Comparison of ENCODE assay signal across 1 cellular context in the genomic region with DNA sequence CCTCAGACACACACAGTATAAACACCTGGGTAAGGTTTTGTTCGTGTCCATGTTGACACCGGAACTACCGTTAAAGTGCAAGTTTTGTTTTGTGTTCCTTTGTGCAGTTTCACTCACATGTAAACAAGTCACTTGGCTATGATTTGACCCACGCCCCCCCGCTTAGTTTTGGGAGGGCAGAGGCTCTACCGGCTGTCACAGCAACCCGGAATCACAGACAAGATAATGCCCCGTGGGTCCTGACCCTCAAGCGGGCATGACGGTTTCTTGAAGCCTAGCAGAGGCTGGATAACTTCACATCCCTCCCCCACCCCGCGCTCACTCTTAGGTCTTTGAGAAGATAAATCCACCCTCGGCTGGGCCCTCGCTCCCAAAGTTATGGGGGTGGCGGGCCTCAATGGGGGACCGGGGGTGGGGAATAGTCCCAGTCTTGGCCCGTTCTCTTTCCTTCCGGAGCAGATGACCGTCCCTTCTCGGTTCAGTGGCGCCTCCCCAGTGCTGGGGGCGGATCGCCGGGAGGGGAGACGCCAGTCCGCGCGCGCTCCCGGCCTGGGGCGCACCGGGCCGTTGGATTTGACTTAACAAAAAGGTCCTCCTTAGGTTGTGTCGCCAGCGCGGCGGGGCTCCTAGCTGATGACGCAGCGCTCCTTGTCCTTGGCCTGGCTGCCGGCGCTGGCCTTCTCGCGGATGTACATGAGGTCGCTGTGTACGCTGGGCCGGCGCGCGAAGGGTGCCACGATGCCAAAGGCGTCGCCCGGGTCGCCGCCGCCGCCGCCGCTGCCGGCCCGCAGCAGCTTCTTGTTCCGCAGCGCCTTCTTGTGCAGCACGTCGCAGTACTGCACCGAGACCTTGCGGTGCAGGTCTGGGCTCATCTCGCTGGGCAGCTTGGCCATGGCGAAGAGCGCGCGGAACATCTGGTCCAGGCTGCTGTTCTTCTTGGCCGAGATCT.
TF ChIP-seq lines count a peak whose summit lies in the region.

No MANE protein-coding gene starts in this region.

TF ChIP-seq in endothelial cell of umbilical vein, 7 proteins besides CTCF, POLR2A, EP300 and RAD21 (continued from another document):
- TF ChIP-seq EZH2 (IDR thresholded peaks at IDR 0.05; ENCODE audit: borderline replicate concordance, low read depth, low read length, severe bottlenecking), result no peak
- TF ChIP-seq POLR2AphosphoS5 (IDR thresholded peaks at IDR 0.05; ENCODE audit: insufficient read depth, low read depth, low read length), result no peak
TF ChIP-seq in endothelial cell of umbilical vein: peak in this region for 0.
